Comparison of ENCODE assay signal across 19 cellular contexts in genomic region chr3:39469945-39470344, GRCh38.
"Had no signal": no experiment of that assay in that cellular context is flagged by ENCODE, and none has a peak within 500 bp of the region (broad histone marks: within the 10 kb centered on the region; RNA-seq: fewer than 3 reads in every experiment).

No MANE protein-coding gene starts in this region.

- H3K79me2 ChIP-seq: parathyroid adenoma had no signal

- H3K4me1 ChIP-seq: colonic mucosa, foreskin keratinocyte, heart left ventricle, parathyroid adenoma, prostate gland, right lobe of liver, uterus had no signal

- H3K27ac ChIP-seq: colonic mucosa, foreskin keratinocyte, heart left ventricle, parathyroid adenoma, prostate gland, right lobe of liver, uterus had no signal

- H3K9me3 ChIP-seq: colonic mucosa, heart left ventricle, prostate gland, right lobe of liver, uterus had no signal

- ATAC-seq: foreskin keratinocyte; heart left ventricle; naive thymus-derived CD4-positive, alpha-beta T cell; right lobe of liver; stimulated activated effector memory CD8-positive, alpha-beta T cell treated with anti-CD3 and anti-CD28 coated beads, Interleukin-12 subunit alpha, Interleukin-12 subunit beta, amount 100 ng/mL, for 72 hours had no signal

- H3K9ac ChIP-seq: parathyroid adenoma had no signal

- DNase-seq: colonic mucosa; dermis blood vessel endothelial cell; effector CD4-positive, alpha-beta T cell; endodermal cell; erythroblast; foreskin keratinocyte; heart left ventricle; hippocampal formation; mammary epithelial cell; naive thymus-derived CD4-positive, alpha-beta T cell; nephron progenitor cell; right lobe of liver; stimulated activated CD4-positive, alpha-beta T cell treated with anti-CD3 and anti-CD28 coated beads, Interleukin-4, amount 100 ng/mL, for 1 hour; stimulated activated CD8-positive, alpha-beta memory T cell treated with anti-CD3 and anti-CD28 coated beads, Interleukin-4, amount 100 ng/mL, for 48 hours; trophoblast cell; uterus had no signal

- H3K36me3 ChIP-seq: colonic mucosa, heart left ventricle, prostate gland, right lobe of liver, uterus had no signal

- H2AFZ ChIP-seq: parathyroid adenoma had no signal

- H3K27me3 ChIP-seq: colonic mucosa, right lobe of liver, uterus had no signal

- H3K4me3 ChIP-seq: colonic mucosa, heart left ventricle, prostate gland, right lobe of liver, uterus had no signal
